ENCODE assay signal across 24 cellular contexts in the genomic region with DNA sequence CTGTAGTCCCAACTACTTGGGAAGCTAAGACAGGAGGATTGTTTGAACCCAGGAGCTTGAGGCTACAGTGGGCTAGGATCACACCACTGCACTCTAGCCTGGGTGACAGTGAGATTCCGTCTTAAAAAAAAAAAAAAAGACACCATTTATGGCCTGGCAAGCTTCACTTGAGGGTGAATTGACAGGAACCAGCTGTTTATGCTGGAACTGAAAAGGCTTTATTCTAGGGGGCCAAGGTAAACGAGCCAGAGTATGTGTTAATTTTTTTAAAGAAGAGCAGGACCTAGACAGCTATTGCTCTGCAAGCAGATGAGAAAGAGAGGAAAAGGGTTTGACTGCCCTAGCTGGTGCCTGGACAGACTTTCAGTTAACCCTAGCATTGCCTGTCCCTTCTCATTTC.
"Had no signal": no experiment of that assay in that cellular context is flagged by ENCODE, and none has a peak within 500 bp of the region (broad histone marks: within the 10 kb centered on the region; RNA-seq: fewer than 3 reads in every experiment).

No MANE protein-coding gene starts in this region.

- H3K27ac Mint-ChIP-seq: stimulated activated naive B cell treated with anti-CD40 and anti-IgM and Interleukin-4, amounts not matched to agents 10 μg/mL and 1 μg/mL and 100 μg/mL, for 72 hours; stimulated activated naive CD8-positive, alpha-beta T cell treated with anti-CD3 and anti-CD28 coated beads, Interleukin-15, Interleukin-2, amounts not matched to agents 100 ng/mL and 50 ng/mL, for 24 hours had no signal

- H3K36me3 Mint-ChIP-seq: naive thymus-derived CD8-positive, alpha-beta T cell; stimulated activated naive B cell treated with anti-CD40 and anti-IgM and Interleukin-4, amounts not matched to agents 10 μg/mL and 1 μg/mL and 100 μg/mL, for 72 hours had no signal

- H3K9me3 Mint-ChIP-seq: naive thymus-derived CD8-positive, alpha-beta T cell; stimulated activated naive B cell treated with anti-CD40 and anti-IgM and Interleukin-4, amounts not matched to agents 10 μg/mL and 1 μg/mL and 100 μg/mL, for 72 hours; stimulated activated naive CD8-positive, alpha-beta T cell treated with anti-CD3 and anti-CD28 coated beads, Interleukin-15, Interleukin-2, amounts not matched to agents 100 ng/mL and 50 ng/mL, for 24 hours had no signal

- H3K4me3 Mint-ChIP-seq: naive thymus-derived CD8-positive, alpha-beta T cell; stimulated activated naive B cell treated with anti-CD40 and anti-IgM and Interleukin-4, amounts not matched to agents 10 μg/mL and 1 μg/mL and 100 μg/mL, for 72 hours; stimulated activated naive CD8-positive, alpha-beta T cell treated with anti-CD3 and anti-CD28 coated beads, Interleukin-15, Interleukin-2, amounts not matched to agents 100 ng/mL and 50 ng/mL, for 24 hours had no signal

- DNase-seq: dorsolateral prefrontal cortex; effector CD4-positive, alpha-beta T cell; foreskin keratinocyte; heart left ventricle; hippocampal formation; kidney glomerular epithelial cell; left colon; left ventricle myocardium superior; lower lobe of right lung; naive thymus-derived CD8-positive, alpha-beta T cell; occipital lobe; ovary; posterior cingulate gyrus; psoas muscle; right cardiac atrium; spleen; stimulated activated CD4-positive, alpha-beta T cell treated with anti-CD3 and anti-CD28 coated beads, Interleukin-2, amount 100 ng/mL, for 48 hours; stimulated activated naive B cell treated with anti-CD40 and anti-IgM and Interleukin-4, amounts not matched to agents 10 μg/mL and 1 μg/mL and 100 μg/mL, for 72 hours; upper lobe of left lung had no signal

- H3K4me3 ChIP-seq: dorsolateral prefrontal cortex, gastroesophageal sphincter, heart left ventricle, lower lobe of right lung, ovary, psoas muscle, skin epidermis, spleen, thoracic aorta, tibial nerve, upper lobe of left lung had no signal
